Comparison of ENCODE assay signal across 22 cellular contexts in genomic region chr2:172120118-172120517, GRCh38. TPM values are rescaled to one million over a fixed set of nuclear protein-coding genes. Genes with fewer than 3 reads are reported as not detected.
"Had no signal": no experiment of that assay in that cellular context is flagged by ENCODE, and none has a peak within 500 bp of the region (broad histone marks: within the 10 kb centered on the region; RNA-seq: fewer than 3 reads in every experiment).

No MANE protein-coding gene starts in this region.

- DNase-seq: cortex of kidney; dorsolateral prefrontal cortex; effector CD8-positive, alpha-beta T cell; heart left ventricle; hippocampal formation; left colon; left ventricle myocardium superior; mesendoderm; naive B cell; occipital lobe; pancreas; right cardiac atrium; stimulated activated CD4-positive, alpha-beta T cell treated with anti-CD3 and anti-CD28 coated beads, Interleukin-2, amount 100 ng/mL, for 48 hours; stimulated activated naive CD4-positive, alpha-beta T cell treated with Interleukin-2 at 50 U/mL for 16 hours; trophoblast cell had no signal

- ATAC-seq: heart left ventricle, left colon, left ventricle myocardium superior, pancreas, right cardiac atrium had no signal

- H3K4me3 Mint-ChIP-seq: naive B cell, nephron had no signal

- H3K27ac Mint-ChIP-seq: naive B cell, nephron, progenitor cell of endocrine pancreas had no signal

- H3K9me3 ChIP-seq: esophagus muscularis mucosa, heart left ventricle, pancreas had no signal

- H3K4me2 ChIP-seq: smooth muscle cell had no signal

- H3K4me1 Mint-ChIP-seq: naive B cell, nephron had no signal

- H3K9me3 Mint-ChIP-seq: nephron had no signal

- H3K4me3 ChIP-seq: dorsolateral prefrontal cortex, esophagus muscularis mucosa, heart left ventricle, lung, pancreas, smooth muscle cell had no signal

- H3K4me1 ChIP-seq: esophagus muscularis mucosa, heart left ventricle, pancreas had no signal

- H3K27ac ChIP-seq: dorsolateral prefrontal cortex, esophagus muscularis mucosa, heart left ventricle, pancreas had no signal

- H3K36me3 ChIP-seq: esophagus muscularis mucosa, heart left ventricle, pancreas had no signal

- H3K36me3 Mint-ChIP-seq: naive B cell had no signal

RNA-seq across cellular contexts. Expression of gene DLX2, which starts 17.4 kb away (rescaled TPM):
- total RNA-seq: esophagus muscularis mucosa, heart left ventricle, left ventricle myocardium superior, pancreas, right cardiac atrium, urinary bladder had no signal
- polyA plus RNA-seq: heart left ventricle, pancreas, right cardiac atrium had no signal

RNA-seq across cellular contexts. Expression of gene DLX1, which starts 34.8 kb away (rescaled TPM):
- total RNA-seq: glomerular endothelial cell, left ventricle myocardium superior, lung had no signal
